Comparison of ENCODE assay signal across 24 cellular contexts in genomic region chr10:83764681-83765080, GRCh38.
A peak's percentile ranks its signal among the peaks of the same experiment; 100 is the strongest.
DNase-seq lines count a peak whose midpoint lies in the region; TF ChIP-seq lines count a peak whose summit lies in the region.
"Had no signal": no experiment of that assay in that cellular context is flagged by ENCODE, and none has a peak within 500 bp of the region (broad histone marks: within the 10 kb centered on the region; RNA-seq: fewer than 3 reads in every experiment).

No MANE protein-coding gene starts in this region.

- no TSS peak for BruUV-seq in MCF 10A (replicated peaks; lab: Mats Ljungman, UMichigan)

- H3F3A ChIP-seq in smooth muscle cell (ENCODE audit: low read depth), result no peaks in the 10 kb centered on the region

- H3K27ac ChIP-seq in breast epithelium (no peak overlapping the region), WERI-Rb-1 (no peak overlapping the region), smooth muscle cell (ENCODE audit: low read depth) (peak overlapping the region; percentile 69)
- H3K27ac ChIP-seq: A549; BLaER1 treated with 17β-estradiol and CSF1 and Interleukin-3, amounts not matched to agents 10 nM and 100 nM; HL-60 had no signal

- POLR2A ChIA-PET in MCF 10A (lab: Yijun Ruan, JAX), result interaction anchor here (0.6 to 1.2 kb wide), 3 partner anchors 10 to 51 kb away, joined by 3 read pairs; no protein-coding TSS in a partner anchor

- intact Hi-C loops in MCF 10A (cut with micrococcal nuclease) (no loop called here), breast epithelium (cut with DNase I; ENCODE audit: low total_unique reads) (no loop called here)

- H3K36me3 Mint-ChIP-seq in MCF 10A (ENCODE audit: insufficient read depth, unreplicated experiment), result no peaks in the 10 kb centered on the region

- CTCF ChIA-PET in MCF 10A (lab: Yijun Ruan, JAX), result no interaction called here

- H3K4me2 ChIP-seq in smooth muscle cell, result peak overlapping the region; percentile 65
- H3K4me2 ChIP-seq: A549; BLaER1 treated with 17β-estradiol and CSF1 and Interleukin-3, amounts not matched to agents 10 nM and 100 nM had no signal

- H3K4me3 ChIP-seq in breast epithelium, result no peak overlapping the region
- no peak overlapping the region for H3K4me3 ChIP-seq in WERI-Rb-1 (ENCODE audit: low read depth, low read length)
- H3K4me3 ChIP-seq in fibroblast of pulmonary artery (replicated peaks; ENCODE audit: low read depth, low read length), result no peak overlapping the region
- H3K4me3 ChIP-seq in smooth muscle cell, result no peak overlapping the region
- H3K4me3 ChIP-seq: A549; BLaER1 treated with 17β-estradiol and CSF1 and Interleukin-3, amounts not matched to agents 10 nM and 100 nM; GM12878 had no signal

- peak; percentile 87 for DNase-seq in MCF 10A (ENCODE audit: unreplicated experiment)
- DNase-seq in breast epithelium (ENCODE audit: low spot score in 2 of 2), result no peak
- peak; percentile 19 for DNase-seq in WERI-Rb-1
- DNase-seq in fibroblast of pulmonary artery (ENCODE audit: low read depth), result peak; percentile 91
- no peak for DNase-seq in smooth muscle cell (lab: John Stamatoyannopoulos, UW; ENCODE audit: unreplicated experiment)
- no peak for DNase-seq in central memory CD4-positive, alpha-beta T cell
- no peak for DNase-seq in activated effector memory CD4-positive, alpha-beta T cell treated with anti-CD3 and anti-CD28 coated beads, Interleukin-2, amount 50 U/mL, for 16 hours
- DNase-seq in activated naive CD4-positive, alpha-beta T cell treated with Interleukin-2 at 50 U/mL for 16 hours, result no peak
- DNase-seq: activated CD4-positive, alpha-beta T cell treated with anti-CD3 and anti-CD28 coated beads, Interleukin-2, amount 10 ng/mL, durations not matched to agents 24 days and 14 days; cortex of kidney; foreskin melanocyte; GF-D8; midbrain; NCI-H1930; NCI-H524; small intestine; stimulated activated CD4-positive, alpha-beta T cell treated with anti-CD3 and anti-CD28 coated beads, Interleukin-4, amount 100 ng/mL, for 1 hour; SW 1271 had no signal

- no peaks in the 10 kb centered on the region for H3K36me3 ChIP-seq in breast epithelium
- no peaks in the 10 kb centered on the region for H3K36me3 ChIP-seq in WERI-Rb-1
- no peaks in the 10 kb centered on the region for H3K36me3 ChIP-seq in smooth muscle cell (ENCODE audit: low read depth)
- H3K36me3 ChIP-seq: BLaER1 treated with 17β-estradiol and CSF1 and Interleukin-3, amounts not matched to agents 10 nM and 100 nM had no signal

- TF ChIP-seq POLR2A in breast epithelium (IDR thresholded peaks at IDR 0.05), result no peak

- H3K4me1 ChIP-seq in breast epithelium (no peaks in the 10 kb centered on the region), smooth muscle cell (ENCODE audit: low read depth) (peaks cover 16% of the 10 kb centered on the region)
- H3K4me1 ChIP-seq: A549; BLaER1 treated with 17β-estradiol and CSF1 and Interleukin-3, amounts not matched to agents 10 nM and 100 nM had no signal

- peaks cover 2% of the 10 kb centered on the region for H3K9me3 Mint-ChIP-seq in MCF 10A (ENCODE audit: unreplicated experiment)
- H3K9me3 Mint-ChIP-seq: activated CD4-positive, alpha-beta T cell treated with anti-CD3 and anti-CD28 coated beads, Interleukin-2, amount 10 ng/mL, durations not matched to agents 24 days and 14 days; nephron had no signal

- no peaks in the 10 kb centered on the region for H3K9me3 ChIP-seq in breast epithelium
- no peaks in the 10 kb centered on the region for H3K9me3 ChIP-seq in WERI-Rb-1 (ENCODE audit: severe bottlenecking)
- H3K9me3 ChIP-seq in smooth muscle cell (replicated peaks; ENCODE audit: low read depth), result no peaks in the 10 kb centered on the region
- H3K9me3 ChIP-seq: A549; BLaER1 treated with 17β-estradiol and CSF1 and Interleukin-3, amounts not matched to agents 10 nM and 100 nM had no signal

- no peaks in the 10 kb centered on the region for H4K20me1 ChIP-seq in smooth muscle cell (ENCODE audit: low read depth)
- H4K20me1 ChIP-seq: BLaER1 treated with 17β-estradiol and CSF1 and Interleukin-3, amounts not matched to agents 10 nM and 100 nM had no signal

- H3K4me3 Mint-ChIP-seq in MCF 10A (ENCODE audit: unreplicated experiment), result peak overlapping the region; percentile 26
- H3K4me3 Mint-ChIP-seq: activated CD4-positive, alpha-beta T cell treated with anti-CD3 and anti-CD28 coated beads, Interleukin-2, amount 10 ng/mL, durations not matched to agents 24 days and 14 days; nephron had no signal

- H3K27me3 ChIP-seq in breast epithelium (no peaks in the 10 kb centered on the region), WERI-Rb-1 (ENCODE audit: insufficient read depth, low read depth, severe bottlenecking) (no peaks in the 10 kb centered on the region), smooth muscle cell (ENCODE audit: low read depth) (no peaks in the 10 kb centered on the region)
- H3K27me3 ChIP-seq: BLaER1 treated with 17β-estradiol and CSF1 and Interleukin-3, amounts not matched to agents 10 nM and 100 nM had no signal

- no peaks in the 10 kb centered on the region for H3K27me3 Mint-ChIP-seq in MCF 10A (ENCODE audit: insufficient read depth, unreplicated experiment)
- H3K27me3 Mint-ChIP-seq: activated CD4-positive, alpha-beta T cell treated with anti-CD3 and anti-CD28 coated beads, Interleukin-2, amount 10 ng/mL, durations not matched to agents 24 days and 14 days had no signal

- 3% methylated on average over 5 of the region's 5 CpGs for WGBS in smooth muscle cell (ENCODE audit: low lambda C conversion rate)

- peaks cover 19% of the 10 kb centered on the region for H3K4me1 Mint-ChIP-seq in MCF 10A (ENCODE audit: insufficient read depth, unreplicated experiment)
- H3K4me1 Mint-ChIP-seq: activated CD4-positive, alpha-beta T cell treated with anti-CD3 and anti-CD28 coated beads, Interleukin-2, amount 10 ng/mL, durations not matched to agents 24 days and 14 days; nephron had no signal

- TF ChIP-seq CTCF in MCF 10A (IDR thresholded peaks at IDR 0.05; ENCODE audit: unreplicated experiment) (no peak), breast epithelium (IDR thresholded peaks at IDR 0.05) (no peak), WERI-Rb-1 (IDR thresholded peaks at IDR 0.05; ENCODE audit: low read depth, low read length) (no peak), fibroblast of pulmonary artery (IDR thresholded peaks at IDR 0.05; ENCODE audit: low read length, missing control alignments) (no peak), smooth muscle cell (IDR thresholded peaks at IDR 0.05; ENCODE audit: borderline replicate concordance, insufficient read depth, poor library complexity, severe bottlenecking) (no peak)

- H3K9ac ChIP-seq in smooth muscle cell (ENCODE audit: low read depth), result peak overlapping the region; percentile 17
- H3K9ac ChIP-seq: BLaER1 treated with 17β-estradiol and CSF1 and Interleukin-3, amounts not matched to agents 10 nM and 100 nM had no signal

- peak overlapping the region; percentile 84 for H3K27ac Mint-ChIP-seq in MCF 10A (ENCODE audit: low read depth, unreplicated experiment)
- H3K27ac Mint-ChIP-seq: activated CD4-positive, alpha-beta T cell treated with anti-CD3 and anti-CD28 coated beads, Interleukin-2, amount 10 ng/mL, durations not matched to agents 24 days and 14 days; activated T-helper 2 cell treated with anti-CD3 and anti-CD28 coated beads, Interferon-gamma antibody, Interleukin-2, Interleukin-4, amounts not matched to agents 10 μg/mL and 5 μg/mL and 100 μg/mL, durations not matched to agents 14 hours and 24 hours and 36 hours; nephron had no signal

- H3K79me2 ChIP-seq in smooth muscle cell (ENCODE audit: low read depth), result no peaks in the 10 kb centered on the region

- no peak overlapping the region for H2AFZ ChIP-seq in smooth muscle cell (ENCODE audit: low read depth)

Comparison
In these comparisons a context has a peak if more than half of its experiments do, and no peak if none do; other contexts are left out.
1. DNase-seq: peak in MCF 10A (single experiment), WERI-Rb-1 (single experiment) and fibroblast of pulmonary artery (single experiment); none in breast epithelium (0 of 2), smooth muscle cell (single experiment), central memory CD4-positive, alpha-beta T cell (single experiment), activated effector memory CD4-positive, alpha-beta T cell treated with anti-CD3 and anti-CD28 coated beads, Interleukin-2, amount 50 U/mL, for 16 hours (single experiment) and activated naive CD4-positive, alpha-beta T cell treated with Interleukin-2 at 50 U/mL for 16 hours (single experiment).